ENCODE assay signal across 19 cellular contexts in the genomic region with DNA sequence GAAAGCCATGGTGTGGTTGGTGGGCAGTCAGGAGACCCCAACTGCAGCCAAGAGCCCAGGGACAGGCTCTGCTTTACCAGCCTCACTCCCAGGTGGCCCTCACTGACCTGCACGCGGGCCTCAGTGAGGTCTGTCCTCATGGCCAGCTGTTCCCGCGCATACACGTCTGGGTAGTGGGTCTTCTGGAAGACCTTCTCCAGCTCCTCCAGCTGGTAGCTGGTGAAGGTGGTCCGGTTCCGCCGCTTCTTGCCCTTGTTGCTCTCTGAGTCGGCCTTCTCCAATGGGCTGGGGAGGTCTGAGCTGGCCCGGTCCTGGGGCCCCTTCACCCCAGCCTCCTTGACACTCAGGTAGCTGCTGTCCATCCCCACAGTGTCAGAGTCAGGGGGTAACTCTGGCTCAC. TPM values are rescaled to one million over a fixed set of nuclear protein-coding genes. Genes with fewer than 3 reads are reported as not detected.
A peak's percentile ranks its signal among the peaks of the same experiment; 100 is the strongest.
DNase-seq lines count a peak whose midpoint lies in the region; ATAC-seq, FAIRE-seq and TF ChIP-seq lines count a peak whose summit lies in the region.
"Had no signal": no experiment of that assay in that cellular context is flagged by ENCODE, and none has a peak within 500 bp of the region (broad histone marks: within the 10 kb centered on the region; RNA-seq: fewer than 3 reads in every experiment).

No MANE protein-coding gene starts in this region.

- no peak overlapping the region for H3K27ac ChIP-seq in right atrium auricular region
- no peak overlapping the region for H3K27ac ChIP-seq in sigmoid colon
- H3K27ac ChIP-seq in aorta (ENCODE audit: low read depth in 1 of 2, low read length in 2 of 2): no peak overlapping the region
- H3K27ac ChIP-seq: BLaER1, HL-60 had no signal

- intact Hi-C loops in cardiac septum (cut with DNase I): no loop called here
- intact Hi-C loops in sigmoid colon (cut with DNase I): no loop called here
- intact Hi-C loops in aorta (cut with DNase I): no loop called here

- H3K9me3 ChIP-seq in right atrium auricular region (no peaks in the 10 kb centered on the region), sigmoid colon (no peaks in the 10 kb centered on the region), aorta (ENCODE audit: control insufficient read depth, low read length) (no peaks in the 10 kb centered on the region)

- H3K27me3 ChIP-seq in right atrium auricular region (no peaks in the 10 kb centered on the region), sigmoid colon (peaks cover 0 to 3% (median 0%) of the 10 kb centered on the region in 3 donors), aorta (ENCODE audit: control insufficient read depth in 1 of 2, insufficient read depth in 2 of 2, low read length in 1 of 2) (no peaks in the 10 kb centered on the region)
- H3K27me3 ChIP-seq: BLaER1 had no signal

- no peak for TF ChIP-seq CTCF in right atrium auricular region (IDR thresholded peaks at IDR 0.05)
- TF ChIP-seq CTCF in sigmoid colon (IDR thresholded peaks at IDR 0.05): no peak

- TF ChIP-seq POLR2A in sigmoid colon (IDR thresholded peaks at IDR 0.05) (no peak), GM12892 (IDR thresholded peaks at IDR 0.05; ENCODE audit: low read depth, low read length) (no peak)

- FAIRE-seq in GM12892 (lab: Jason Lieb, UNC): no peak

- H3K4me3 ChIP-seq in right atrium auricular region (no peak overlapping the region), sigmoid colon (no peak overlapping the region), aorta (ENCODE audit: low read length in 2 of 2) (no peak overlapping the region)
- H3K4me3 ChIP-seq: BLaER1 had no signal

- WGBS in sigmoid colon, 2 donors: 96% methylated on average over 10 of the region's 10 CpGs
- WGBS in aorta, 2 donors: 91 to 96% methylated on average over 10 of the region's 10 CpGs

- H3K36me3 ChIP-seq in right atrium auricular region (no peaks in the 10 kb centered on the region), sigmoid colon (no peaks in the 10 kb centered on the region), aorta (ENCODE audit: control insufficient read depth in 1 of 2, insufficient read depth in 2 of 2, low read length in 1 of 2) (no peaks in the 10 kb centered on the region)
- H3K36me3 ChIP-seq: BLaER1 had no signal

- DNase-seq in cardiac septum (ENCODE audit: low spot score): peak; percentile 64
- DNase-seq in right atrium auricular region (ENCODE audit: low spot score): no peak
- peak; percentile 81 for DNase-seq in mesenteric fat pad (ENCODE audit: low spot score)
- DNase-seq in sigmoid colon: peak; percentile 43
- no peak for DNase-seq in aorta
- no peak for DNase-seq in NCI-H1436 treated with DMSO at 0.1 percent for 48 hours (lab: John Stamatoyannopoulos, UW)
- DNase-seq in GM12892 (ENCODE audit: insufficient read length): no peak
- DNase-seq: 8988T; CD4-positive, alpha-beta memory T cell; DMS153; DMS79; GDM1; GOT3; H9 had no signal

- no peak for ATAC-seq in aorta (ENCODE audit: low FRiP score)

- TF ChIP-seq EP300 in sigmoid colon (IDR thresholded peaks at IDR 0.05): no peak

- H3K4me1 ChIP-seq in right atrium auricular region (no peaks in the 10 kb centered on the region), sigmoid colon (no peaks in the 10 kb centered on the region), aorta (ENCODE audit: control insufficient read depth in 1 of 2, insufficient read depth in 2 of 2, low read length in 2 of 2) (no peaks in the 10 kb centered on the region)
- H3K4me1 ChIP-seq: BLaER1 had no signal

RNA-seq across cellular contexts. Expression of gene ALX4, which starts 34.7 kb away (rescaled TPM):
- total RNA-seq in cardiac septum (0.05 TPM), right atrium auricular region (under 1 TPM in 1 of 2 donors, not detected in 1; 0.07 TPM), mesenteric fat pad (not detected), sigmoid colon (not detected), aorta (under 1 TPM in 1 of 2 donors, not detected in 1; 0.06 TPM)
- polyA plus RNA-seq in sigmoid colon (not detected), aorta (under 1 TPM in 1 of 2 donors, not detected in 1; 0.13 TPM)
- polyA plus RNA-seq in GM12892 (2012; ENCODE audit: missing spikeins): not detected
- total RNA-seq: CD4-positive, alpha-beta memory T cell; H9; HT1080 had no signal
- polyA plus RNA-seq: AG04450; CD14-positive monocyte; CD4-positive, alpha-beta memory T cell had no signal

Comparison
In these comparisons a context has a peak if more than half of its experiments do, and no peak if none do; other contexts are left out.
1. DNase-seq: peak in cardiac septum (single experiment), mesenteric fat pad (single experiment) and sigmoid colon (single experiment); none in right atrium auricular region (single experiment), aorta (0 of 2), NCI-H1436 treated with DMSO at 0.1 percent for 48 hours (single experiment) and GM12892 (single experiment).